In the genomic region with DNA sequence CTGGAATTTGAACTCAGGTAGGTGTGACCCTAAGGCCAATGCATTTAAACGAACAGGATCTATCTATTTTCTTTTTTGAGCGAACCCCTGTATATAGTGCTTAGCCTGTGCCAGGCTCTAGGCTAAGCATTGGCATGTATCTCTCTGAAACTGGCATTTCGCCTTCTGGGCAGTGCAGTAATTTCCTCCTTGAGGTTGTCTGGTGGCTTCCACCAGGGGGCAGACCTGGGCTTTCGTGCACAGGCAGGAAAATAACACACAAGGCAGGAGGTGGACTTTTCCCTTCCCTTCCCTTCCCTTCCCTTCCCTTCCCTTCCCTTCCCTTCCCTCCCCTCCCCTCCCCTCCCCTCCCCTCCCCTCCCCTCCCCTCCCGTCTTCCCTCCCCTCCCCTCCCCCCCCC, we compare ENCODE assay signal across 8 cellular contexts.
DNase-seq lines count a peak whose midpoint lies in the region; ATAC-seq lines count a peak whose summit lies in the region.

No MANE protein-coding gene starts in this region.

- no peak for ATAC-seq in GM18870 (IDR thresholded peaks at IDR 0.05; ENCODE audit: unreplicated experiment)

- DNase-seq in DMS79 treated with DMSO at 0.1 percent for 48 hours (lab: John Stamatoyannopoulos, UW) (peak; percentile 10), DMS79 (lab: John Stamatoyannopoulos, UW) (no peak), NCI-H2107 treated with DMSO at 0.1 percent for 48 hours (lab: John Stamatoyannopoulos, UW; ENCODE audit: unreplicated experiment) (peak; percentile 27), caudate nucleus (lab: John Stamatoyannopoulos, UW) (peak in 57 of 61 donors; percentile 3 to 86 (median 44)), kidney tubule cell (ENCODE audit: low spot score) (peak; percentile 66)
- peak; percentile 64 for DNase-seq in activated CD4-positive, CD25-positive, alpha-beta regulatory T cell treated with anti-CD3 and anti-CD28 coated beads, Interleukin-2, amount 50 U/mL, for 16 hours (ENCODE audit: low read depth, low spot score)
- DNase-seq in stimulated activated CD4-positive, alpha-beta T cell treated with anti-CD3 and anti-CD28 coated beads, Interleukin-2, amount 100 ng/mL, for 4 hours (ENCODE audit: low read depth): peak; percentile 66

- no peak overlapping the region for H3K27ac ChIP-seq in caudate nucleus (ENCODE audit: low read depth, low read length)
